ENCODE assay signal across 8 cellular contexts in the genomic region with DNA sequence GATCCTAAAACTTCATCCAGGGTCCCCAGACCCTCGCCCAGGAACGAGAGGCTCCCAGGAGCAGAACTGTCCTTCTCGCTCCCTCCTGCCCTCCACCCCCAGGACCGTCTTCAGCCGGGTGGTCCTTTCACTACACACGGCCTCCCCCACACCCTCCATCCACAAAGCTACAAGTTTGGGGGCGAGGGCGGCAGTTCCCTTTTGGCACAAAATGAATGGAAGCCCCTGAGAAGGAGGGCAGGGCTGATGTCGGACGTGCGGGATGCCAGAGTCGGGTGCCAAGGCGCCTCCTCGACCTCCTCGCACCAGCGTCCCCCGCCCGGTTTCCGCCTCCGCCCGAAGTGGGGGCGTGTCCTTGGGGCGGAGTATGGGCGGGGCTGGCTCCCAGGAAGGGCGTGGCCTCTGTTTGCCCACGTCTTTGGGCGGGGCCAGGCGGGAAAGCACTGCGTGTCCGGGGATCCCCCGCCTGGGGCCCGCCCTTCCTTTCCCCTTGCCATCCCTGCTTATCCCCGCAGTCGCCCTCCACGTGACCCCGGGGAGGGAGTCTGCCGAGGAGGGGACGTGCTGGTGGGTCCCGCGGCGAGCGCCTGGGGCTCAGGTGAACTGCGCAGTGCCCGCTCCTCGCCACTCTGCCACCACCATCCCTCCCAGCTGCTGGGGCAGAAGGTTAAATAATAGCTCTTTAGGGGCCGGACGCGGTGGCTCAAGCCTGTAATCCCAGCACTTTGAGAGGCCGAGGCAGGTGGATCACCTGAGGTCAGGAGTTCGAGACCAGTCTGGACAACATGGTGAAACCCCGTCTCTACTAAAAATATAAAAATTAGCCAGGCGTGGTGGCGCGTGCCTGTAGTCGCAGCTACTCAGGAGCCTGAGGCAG. TPM values are rescaled to one million over a fixed set of nuclear protein-coding genes. Genes with fewer than 3 reads are reported as not detected.
DNase-seq lines count a peak whose midpoint lies in the region; ATAC-seq and TF ChIP-seq lines count a peak whose summit lies in the region.

No MANE protein-coding gene starts in this region.

- DNase-seq in AG10803 (ENCODE audit: low read depth): peak; percentile 88
- DNase-seq in GM19238 (ENCODE audit: insufficient read length, low spot score): peak; percentile 99
- peak; percentile 87 for DNase-seq in NCI-H510A treated with DMSO at 0.1 percent for 48 hours (lab: John Stamatoyannopoulos, UW)
- peak; percentile 94 to 95 for DNase-seq in activated CD4-positive, alpha-beta T cell treated with anti-CD3 and anti-CD28 coated beads for 24 hours (ENCODE audit: low read depth in 2 of 2)
- DNase-seq in cerebellum (ENCODE audit: low spot score): peak; percentile 98
- DNase-seq in kidney tubule cell (ENCODE audit: low spot score): peak; percentile 96
- DNase-seq in stimulated activated CD4-positive, alpha-beta T cell treated with anti-CD3 and anti-CD28 coated beads, Interleukin-1b, Interleukin-23, amount 100 ng/mL, for 4 hours (ENCODE audit: low read depth in 2 of 2): peak; percentile 95 to 98

- no peak for TF ChIP-seq CTCF in AG10803 (conservative IDR thresholded peaks at IDR 0.05; ENCODE audit: low read length)

- H3K4me3 ChIP-seq in AG10803 (ENCODE audit: low read length): peak overlapping the region; percentile 81

- peak; percentile 81 for ATAC-seq in HG03442 (IDR thresholded peaks at IDR 0.05; ENCODE audit: unreplicated experiment)

RNA-seq across cellular contexts. Expression of gene EFEMP2, which starts 0.9 kb away (rescaled TPM):
- total RNA-seq in cerebellum: 4.9 TPM

RNA-seq across cellular contexts. Expression of gene CTSW, which starts 6.1 kb away (rescaled TPM):
- not detected for total RNA-seq in cerebellum

RNA-seq across cellular contexts. Expression of gene MUS81, which starts 13.3 kb away (rescaled TPM):
- 40.6 TPM for total RNA-seq in cerebellum

RNA-seq across cellular contexts. Expression of gene FIBP, which starts 14.8 kb away (rescaled TPM):
- 73.7 TPM for total RNA-seq in cerebellum

RNA-seq across cellular contexts. Expression of gene CFL1, which starts 15.5 kb away (rescaled TPM):
- 290 TPM for total RNA-seq in cerebellum

Comparison
In these comparisons a context has a peak if more than half of its experiments do, and no peak if none do; other contexts are left out.
1. Peak in every context shown above with its lines: DNase-seq, ATAC-seq and H3K4me3 ChIP-seq.